Comparison of ENCODE assay signal across 8 cellular contexts in the genomic region with DNA sequence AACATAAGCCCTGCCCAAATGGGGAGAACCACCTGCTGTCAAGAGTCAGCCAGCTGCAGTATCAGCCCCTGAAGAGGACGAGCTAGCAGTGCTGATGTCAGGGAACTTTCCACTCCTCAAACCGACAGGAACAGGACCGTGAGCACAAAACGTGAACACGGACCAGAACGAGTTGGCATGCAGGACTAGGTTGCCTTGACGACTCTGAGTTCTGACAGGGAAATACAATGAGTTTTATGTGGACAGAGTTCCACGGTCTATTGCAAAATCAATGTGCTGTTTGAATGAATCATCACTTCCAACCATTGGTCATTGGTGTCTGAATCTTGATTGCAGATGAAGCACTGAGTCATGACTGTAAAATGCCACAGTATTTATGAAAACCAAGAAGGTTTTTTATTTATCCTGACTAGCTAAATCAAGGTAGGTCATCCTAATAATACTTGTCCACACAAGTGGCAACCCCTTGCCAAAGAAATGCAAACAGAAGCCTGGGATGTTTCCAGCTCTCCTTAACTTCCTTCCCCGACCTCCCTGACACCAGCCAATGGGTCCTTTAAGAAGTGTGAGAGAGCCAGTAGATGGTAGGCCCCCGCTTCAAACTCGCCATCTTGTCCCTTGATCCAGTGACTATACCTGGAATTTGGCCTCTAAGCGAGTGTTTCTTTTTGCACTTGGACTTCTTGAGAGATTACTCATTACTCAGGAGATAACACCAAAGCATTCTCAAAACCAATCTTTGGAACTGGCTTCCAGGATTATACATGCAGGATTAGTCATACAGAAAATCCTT.
DNase-seq lines count a peak whose midpoint lies in the region; ATAC-seq and TF ChIP-seq lines count a peak whose summit lies in the region.

No MANE protein-coding gene starts in this region.

- no peaks in the 10 kb centered on the region for H3K27me3 ChIP-seq in right atrium auricular region

- peak; percentile 91 for DNase-seq in AG08395 (ENCODE audit: low spot score)
- peak; percentile 97 for DNase-seq in HS-27A (ENCODE audit: low read depth)
- DNase-seq in right atrium auricular region (ENCODE audit: low spot score): peak; percentile 94
- DNase-seq in stromal cell of bone marrow (ENCODE audit: low read depth): peak; percentile 100

- H3K4me1 ChIP-seq in right atrium auricular region: peaks cover 0 to 3% of the 10 kb centered on the region in 2 donors

- ATAC-seq in HG02763 (IDR thresholded peaks at IDR 0.05; ENCODE audit: unreplicated experiment) (no peak), GM19452 (IDR thresholded peaks at IDR 0.05; ENCODE audit: unreplicated experiment) (no peak), GM21360 (IDR thresholded peaks at IDR 0.05; ENCODE audit: unreplicated experiment) (no peak)

- peak overlapping the region; percentile 78 for H3K27ac ChIP-seq in VCaP
- H3K27ac ChIP-seq in right atrium auricular region: peak overlapping the region; percentile 70 to 71

- TF ChIP-seq CTCF in VCaP (conservative IDR thresholded peaks at IDR 0.05) (no peak), right atrium auricular region (IDR thresholded peaks at IDR 0.05) (no peak)

- no peaks in the 10 kb centered on the region for H3K9me3 ChIP-seq in right atrium auricular region

- H3K4me3 ChIP-seq in right atrium auricular region: no peak overlapping the region

- no peaks in the 10 kb centered on the region for H3K36me3 ChIP-seq in right atrium auricular region
